ENCODE assay signal across 8 cellular contexts in the genomic region with DNA sequence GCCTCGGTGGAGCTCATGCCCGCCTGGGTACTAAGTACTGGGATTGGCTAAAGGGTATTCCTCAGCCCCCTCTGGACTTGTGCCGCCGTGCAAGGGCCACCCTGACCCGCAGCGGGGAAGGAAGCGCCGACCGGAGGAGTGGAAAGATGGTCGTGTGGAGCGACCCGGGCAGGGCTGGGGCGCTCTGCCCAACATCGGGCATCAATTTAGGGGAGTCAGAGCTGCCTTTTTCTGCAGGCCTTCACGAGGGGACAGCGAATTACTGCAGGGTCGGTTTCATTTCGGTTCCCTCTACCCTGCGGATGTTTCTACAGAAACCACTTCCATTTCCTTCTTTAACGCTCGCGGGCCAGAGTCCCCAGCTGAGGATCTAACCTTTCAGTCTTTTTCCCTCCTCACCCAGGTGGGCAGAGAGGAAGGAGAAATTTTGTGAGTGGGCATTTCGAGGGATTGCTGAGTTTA.
A peak's percentile ranks its signal among the peaks of the same experiment; 100 is the strongest.
DNase-seq lines count a peak whose midpoint lies in the region; ATAC-seq and TF ChIP-seq lines count a peak whose summit lies in the region.

No MANE protein-coding gene starts in this region.

- no peaks in the 10 kb centered on the region for H3K9me3 ChIP-seq in parathyroid adenoma (ENCODE audit: control insufficient read depth, low read length)

- H3K9ac ChIP-seq in parathyroid adenoma, result no peak overlapping the region

- peak overlapping the region; percentile 90 for H3K4me3 ChIP-seq in fibroblast of pulmonary artery (replicated peaks; ENCODE audit: low read depth, low read length)
- H3K4me3 ChIP-seq in parathyroid adenoma (ENCODE audit: low read depth, low read length), result peak overlapping the region; percentile 97

- peak overlapping the region; percentile 98 for H3K27ac ChIP-seq in parathyroid adenoma

- peak overlapping the region; percentile 80 for H2AFZ ChIP-seq in parathyroid adenoma

- DNase-seq in NCI-H82 treated with DMSO at 0.1 percent for 48 hours (lab: John Stamatoyannopoulos, UW; ENCODE audit: unreplicated experiment) (peak; percentile 86), NCI-H82 (lab: John Stamatoyannopoulos, UW) (no peak), T follicular helper cell (ENCODE audit: low read depth) (peak; percentile 12), fibroblast of pulmonary artery (ENCODE audit: low read depth) (no peak), GM10266 (ENCODE audit: extremely low spot score) (no peak)

- peak overlapping the region; percentile 88 for H3K4me2 ChIP-seq in parathyroid adenoma (ENCODE audit: low read length)

- peak; percentile 11 for ATAC-seq in HG02884 (IDR thresholded peaks at IDR 0.05; ENCODE audit: unreplicated experiment)
- no peak for ATAC-seq in HG02763 (IDR thresholded peaks at IDR 0.05; ENCODE audit: unreplicated experiment)

- H3K4me1 ChIP-seq in parathyroid adenoma, result peaks cover 7% of the 10 kb centered on the region

- H3K79me2 ChIP-seq in parathyroid adenoma, result peaks cover 17% of the 10 kb centered on the region

- no peak for TF ChIP-seq CTCF in fibroblast of pulmonary artery (IDR thresholded peaks at IDR 0.05; ENCODE audit: low read length, missing control alignments)
- TF ChIP-seq CTCF in parathyroid adenoma (IDR thresholded peaks at IDR 0.05), result no peak
- TF ChIP-seq CTCF in GM10266 (IDR thresholded peaks at IDR 0.05; ENCODE audit: control insufficient read depth, insufficient read depth, low read depth, missing control alignments), result no peak

- no peaks in the 10 kb centered on the region for H3K27me3 ChIP-seq in parathyroid adenoma (ENCODE audit: control insufficient read depth, insufficient read depth, low read length)

- H3K36me3 ChIP-seq in parathyroid adenoma (ENCODE audit: control insufficient read depth, insufficient read depth, low read length), result no peaks in the 10 kb centered on the region

Comparison
In these comparisons a context has a peak if more than half of its experiments do, and no peak if none do; other contexts are left out.
1. DNase-seq: peak in NCI-H82 treated with DMSO at 0.1 percent for 48 hours (single experiment) and T follicular helper cell (single experiment); none in NCI-H82 (single experiment), fibroblast of pulmonary artery (single experiment) and GM10266 (single experiment).